In genomic region chr22:42035256-42035655, GRCh38 we compare ENCODE assay signal across 8 cellular contexts. TPM values are rescaled to one million over a fixed set of nuclear protein-coding genes. Genes with fewer than 3 reads are reported as not detected.
"Had no signal": no experiment of that assay in that cellular context is flagged by ENCODE, and none has a peak within 500 bp of the region (broad histone marks: within the 10 kb centered on the region; RNA-seq: fewer than 3 reads in every experiment).

No MANE protein-coding gene starts in this region.

- FAIRE-seq: H1, H54, HepG2, HTR-8/SVneo had no signal

- H3K4me3 ChIP-seq: GM23338 had no signal

- H3K4me2 ChIP-seq: GM23338 had no signal

- DNase-seq: H9, HCEC 1CT, KBM-7 had no signal

- H2AFZ ChIP-seq: GM23338 had no signal

RNA-seq across cellular contexts. Expression of gene WBP2NL, which starts 36.7 kb away (rescaled TPM):
- polyA plus RNA-seq: GM23338, H1, HepG2 had no signal

RNA-seq across cellular contexts. Expression of gene PHETA2, which starts 38.8 kb away (rescaled TPM):
- polyA plus RNA-seq: HepG2 had no signal
